In the genomic region with DNA sequence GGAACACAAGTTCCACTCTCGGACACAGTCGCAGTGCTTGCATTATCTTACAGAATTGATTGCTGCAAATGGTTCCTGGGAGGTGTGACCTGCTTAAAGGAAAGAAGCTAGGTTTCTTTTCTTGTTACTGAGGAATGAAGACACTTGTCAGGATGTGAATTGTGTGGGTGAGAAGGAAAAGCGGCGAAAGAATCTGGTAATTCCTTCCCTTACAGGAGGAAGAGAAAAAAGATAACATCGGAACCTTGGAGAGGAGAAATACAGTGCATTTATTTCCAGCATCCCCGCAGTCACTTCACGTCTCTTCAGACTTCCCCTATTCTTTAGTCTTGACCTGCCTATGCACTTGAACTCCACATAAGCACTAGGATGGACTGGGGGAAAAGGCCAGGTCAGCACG, we compare ENCODE assay signal across 9 cellular contexts. TPM values are rescaled to one million over a fixed set of nuclear protein-coding genes. Genes with fewer than 3 reads are reported as not detected.
DNase-seq lines count a peak whose midpoint lies in the region; FAIRE-seq and TF ChIP-seq lines count a peak whose summit lies in the region.
"Had no signal": no experiment of that assay in that cellular context is flagged by ENCODE, and none has a peak within 500 bp of the region (broad histone marks: within the 10 kb centered on the region; RNA-seq: fewer than 3 reads in every experiment).

No MANE protein-coding gene starts in this region.

- no peak overlapping the region for H3K9ac ChIP-seq in H1 (replicated peaks in 1 of 4; ENCODE audit: extremely low read depth in 1 of 4, low read depth in 3 of 4, low read length in 3 of 4)
- no peak overlapping the region for H3K9ac ChIP-seq in neural progenitor cell

- no peak overlapping the region for H2BK5ac ChIP-seq in H1 (ENCODE audit: low read depth, low read length)

- peaks cover 21% of the 10 kb centered on the region for H3K27me3 Mint-ChIP-seq in neural progenitor cell (ENCODE audit: insufficient read depth, low read depth)

- peaks cover 13% of the 10 kb centered on the region for H3K23me2 ChIP-seq in H1 (ENCODE audit: low read depth, low read length)

- H3K56ac ChIP-seq in H1 (replicated peaks; ENCODE audit: insufficient read length, low read depth, low read length), result no peak overlapping the region

- no peak for TF ChIP-seq RAD21 in H1 (IDR thresholded peaks at IDR 0.05 in 1 of 2, conservative IDR thresholded peaks at IDR 0.05 in 1 of 2; ENCODE audit: low read depth in 2 of 2, low read length in 2 of 2)

- H3K27me3 ChIP-seq in H1 (replicated peaks in 1 of 4; ENCODE audit: control insufficient read depth in 3 of 4, extremely low read depth in 1 of 4, insufficient read depth in 3 of 4, low read length in 3 of 4), result peaks cover 0 to 28% (median 14%) of the 10 kb centered on the region in 4 experiments; a peak in 6 of 7 replicates
- H3K27me3 ChIP-seq in neural progenitor cell, result peaks cover 74% of the 10 kb centered on the region
- no peaks in the 10 kb centered on the region for H3K27me3 ChIP-seq in thyroid gland

- DNase-seq in NCI-H69 (lab: John Stamatoyannopoulos, UW) (peak; percentile 57), H1 (ENCODE audit: low read depth in 1 of 2, low spot score in 2 of 2) (no peak), neural progenitor cell (ENCODE audit: low spot score) (no peak), H4 (ENCODE audit: low spot score) (no peak), DMS153 treated with DMSO at 0.1 percent for 48 hours (lab: John Stamatoyannopoulos, UW; ENCODE audit: unreplicated experiment) (no peak), hepatic stellate cell (ENCODE audit: low spot score) (no peak), thyroid gland (no peak)

- H2BK120ac ChIP-seq in H1 (replicated peaks; ENCODE audit: low read depth, low read length), result no peak overlapping the region

- no peak overlapping the region for H3K23ac ChIP-seq in H1 (ENCODE audit: insufficient read length)

- peak; percentile 55 for FAIRE-seq in H1 (lab: Jason Lieb, UNC)

- POLR2A ChIA-PET in H1 (lab: Charles Lee; ENCODE audit: partially characterized antibody), result interaction anchor here (1.2 kb wide), 1 partner anchor 70 kb away, joined by 3 read pairs; no protein-coding TSS in a partner anchor

- H3K36me3 ChIP-seq in H1 (ENCODE audit: control insufficient read depth in 2 of 4, insufficient read depth in 4 of 4, low read length in 3 of 4), result no peaks in the 10 kb centered on the region
- H3K36me3 ChIP-seq in neural progenitor cell, result no peaks in the 10 kb centered on the region
- no peaks in the 10 kb centered on the region for H3K36me3 ChIP-seq in thyroid gland

- H2BK20ac ChIP-seq in H1 (ENCODE audit: low read length), result no peak overlapping the region

- no peak overlapping the region for H4K8ac ChIP-seq in H1 (ENCODE audit: extremely low read depth, insufficient read depth, low read length)

- H3K4me1 Mint-ChIP-seq in neural progenitor cell, result peaks cover 15% of the 10 kb centered on the region

- H4K20me1 ChIP-seq in H1 (replicated peaks in 1 of 2; ENCODE audit: control insufficient read depth in 1 of 2, insufficient read depth in 2 of 2, low read length in 2 of 2) (no peaks in the 10 kb centered on the region), neural progenitor cell (ENCODE audit: low read depth) (no peaks in the 10 kb centered on the region)

- peak overlapping the region; percentile 87 to 92 for H3K4me2 ChIP-seq in H1 (ENCODE audit: insufficient read depth in 1 of 2, low read depth in 2 of 2, low read length in 2 of 2)
- peak overlapping the region; percentile 90 for H3K4me2 ChIP-seq in neural progenitor cell

- H3K27ac Mint-ChIP-seq in neural progenitor cell, result no peak overlapping the region

- TF ChIP-seq CTCF in H1 (IDR thresholded peaks at IDR 0.05; ENCODE audit: control extremely low read depth in 1 of 3, insufficient read depth in 1 of 3, low read depth in 1 of 3, low read length in 3 of 3), result no peak
- no peak for TF ChIP-seq CTCF in neural progenitor cell (IDR thresholded peaks at IDR 0.05)
- no peak for TF ChIP-seq CTCF in thyroid gland (IDR thresholded peaks at IDR 0.05)

- TF ChIP-seq POLR2A in H1 (IDR thresholded peaks at IDR 0.05; ENCODE audit: control extremely low read depth in 1 of 2, low read depth in 2 of 2, low read length in 2 of 2) (no peak), thyroid gland (IDR thresholded peaks at IDR 0.05) (no peak)

- WGBS in H1 (ENCODE audit: extremely low coverage in 1 of 2, insufficient coverage in 1 of 2, insufficient read length in 1 of 2, insufficient replicate concordance in 2 of 2, low coverage in 1 of 2, low lambda C conversion rate in 2 of 2, missing lambda C conversion rate in 1 of 2), 2 experiments, result 46% methylated on average over 8 of the region's 8 CpGs; no CpG with 5 or more reads in 1 of the 2 experiments
- WGBS in thyroid gland, 2 donors, result 24 to 26% methylated on average over 8 of the region's 8 CpGs

- no peak overlapping the region for H2BK12ac ChIP-seq in H1 (ENCODE audit: low read depth, low read length)

- no peak overlapping the region for H4K91ac ChIP-seq in H1 (replicated peaks; ENCODE audit: insufficient read length, low read length)

- no peak overlapping the region for H3K18ac ChIP-seq in H1 (ENCODE audit: extremely low read depth, low read length)

- peak overlapping the region; percentile 66; the same call in 1 of the 2 replicates for H3K4me3 ChIP-seq in GM08714 (ENCODE audit: low read length)
- H3K4me3 ChIP-seq in H1 (ENCODE audit: extremely low read depth in 1 of 4, insufficient read depth in 2 of 4, low read depth in 3 of 4, low read length in 4 of 4), result peak overlapping the region; percentile 69 to 87 (median 78)
- H3K4me3 ChIP-seq in neural progenitor cell, result peak overlapping the region; percentile 62
- peak overlapping the region in 1 of 3 donors; percentile 79 for H3K4me3 ChIP-seq in thyroid gland (replicated peaks in 1 of 3)

- H3K14ac ChIP-seq in H1 (ENCODE audit: insufficient read length), result no peak overlapping the region

- H3K79me2 ChIP-seq in H1 (ENCODE audit: control insufficient read depth in 1 of 2, insufficient read depth in 2 of 2, low read length in 2 of 2), result no peaks in the 10 kb centered on the region
- no peaks in the 10 kb centered on the region for H3K79me2 ChIP-seq in neural progenitor cell (ENCODE audit: low read depth)

- peak overlapping the region; percentile 92 for H3K4me3 Mint-ChIP-seq in neural progenitor cell

- H2AFZ ChIP-seq in H1 (ENCODE audit: low read length) (no peak overlapping the region), neural progenitor cell (replicated peaks) (no peak overlapping the region)

- no peak overlapping the region for H2AK5ac ChIP-seq in H1 (ENCODE audit: low read depth, low read length)

- no peak for TF ChIP-seq EP300 in H1 (IDR thresholded peaks at IDR 0.05; ENCODE audit: borderline replicate concordance in 1 of 2, low read depth in 2 of 2, low read length in 2 of 2)

- H3K4me1 ChIP-seq in H1 (replicated peaks in 1 of 4; ENCODE audit: control insufficient read depth in 3 of 4, insufficient read depth in 4 of 4, low read length in 3 of 4) (peaks cover 2 to 9% (median 5%) of the 10 kb centered on the region in 4 experiments; a peak in 4 of 7 replicates), neural progenitor cell (peaks cover 5% of the 10 kb centered on the region), thyroid gland (peaks cover 4 to 10% of the 10 kb centered on the region in 2 donors)

- no peak overlapping the region for H3K27ac ChIP-seq in H1 (ENCODE audit: low read depth, low read length)
- H3K27ac ChIP-seq in neural progenitor cell, result no peak overlapping the region
- H3K27ac ChIP-seq in thyroid gland, result peak overlapping the region in 1 of 3 donors; percentile 30

- no peak overlapping the region for H2BK15ac ChIP-seq in H1 (ENCODE audit: low read length)

- no peaks in the 10 kb centered on the region for H3K36me3 Mint-ChIP-seq in neural progenitor cell

- no peaks in the 10 kb centered on the region for H3K9me3 ChIP-seq in H1 (ENCODE audit: insufficient read depth in 2 of 2, low read depth in 1 of 2, low read length in 1 of 2)
- H3K9me3 ChIP-seq in neural progenitor cell (ENCODE audit: low read depth), result no peaks in the 10 kb centered on the region
- no peaks in the 10 kb centered on the region for H3K9me3 ChIP-seq in thyroid gland

- intact Hi-C loops in thyroid gland (cut with DNase I), result no loop called here

- H3K4ac ChIP-seq in H1 (replicated peaks; ENCODE audit: insufficient read length, low read depth, low read length), result no peak overlapping the region

- no peaks in the 10 kb centered on the region for H3K9me3 Mint-ChIP-seq in neural progenitor cell

- peaks cover 12% of the 10 kb centered on the region for H3F3A ChIP-seq in neural progenitor cell (ENCODE audit: low read depth)

- H3K79me1 ChIP-seq in H1 (ENCODE audit: low read depth, low read length), result no peaks in the 10 kb centered on the region

- H4K5ac ChIP-seq in H1 (ENCODE audit: insufficient read length, low read depth, low read length), result no peak overlapping the region

- CTCF ChIA-PET in H1 (lab: Charles Lee; ENCODE audit: partially characterized antibody), result interaction anchor here (1.0 kb wide), 1 partner anchor 172 kb away, joined by 3 read pairs; no protein-coding TSS in a partner anchor

TF ChIP-seq in H1, 55 proteins besides CTCF, POLR2A, EP300 and RAD21 (continues in another document):
- TF ChIP-seq KDM1A (IDR thresholded peaks at IDR 0.05; ENCODE audit: borderline replicate concordance, low read length) (no peak), BRCA1 (IDR thresholded peaks at IDR 0.05; ENCODE audit: low read depth, low read length) (no peak), TCF12 (IDR thresholded peaks at IDR 0.05; ENCODE audit: low read depth, low read length) (no peak), TAF1 (IDR thresholded peaks at IDR 0.05; ENCODE audit: low read depth, low read length) (no peak), NRF1 (IDR thresholded peaks at IDR 0.05; ENCODE audit: low read depth, low read length) (no peak), POU5F1 (IDR thresholded peaks at IDR 0.05; ENCODE audit: low read depth, low read length) (no peak), CBX8 (IDR thresholded peaks at IDR 0.05; ENCODE audit: borderline replicate concordance, low read depth, low read length) (no peak)
- TF ChIP-seq, protein P1, sequence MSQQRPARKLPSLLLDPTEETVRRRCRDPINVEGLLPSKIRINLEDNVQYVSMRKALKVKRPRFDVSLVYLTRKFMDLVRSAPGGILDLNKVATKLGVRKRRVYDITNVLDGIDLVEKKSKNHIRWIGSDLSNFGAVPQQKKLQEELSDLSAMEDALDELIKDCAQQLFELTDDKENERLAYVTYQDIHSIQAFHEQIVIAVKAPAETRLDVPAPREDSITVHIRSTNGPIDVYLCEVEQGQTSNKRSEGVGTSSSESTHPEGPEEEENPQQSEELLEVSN (IDR thresholded peaks at IDR 0.05), result no peak

RNA-seq across cellular contexts. Expression of gene CCSER1, which starts 0.4 kb away (rescaled TPM):
- 0.84 and 0.90 TPM in 2 replicates for total RNA-seq in H1 (2021; fragmentation: NEBNext Ultra II Directional; extraction: Animal tissue kit (Norgen Biotek cat#: 25700))
- 0.11 and 0.26 TPM in 2 replicates for polyA plus RNA-seq in H1 (2011; rRNA removed)
- 0.41 TPM for polyA plus RNA-seq in H1 (2011; cell fraction: cytosol; rRNA removed)
- polyA plus RNA-seq in H1 (2011; cell fraction: nucleus; rRNA removed), result 0.37 TPM
- polyA plus RNA-seq in H1 (2012, experiment 1 of 2), result 0.15 to 1.2 TPM (median 0.41 TPM) in 4 replicates
- 0.07 TPM for polyA plus RNA-seq in H1 (2012, experiment 2 of 2)
- 0.20 TPM for polyA plus RNA-seq in H1 (2013, experiment 1 of 2)
- polyA plus RNA-seq in H1 (2013, experiment 2 of 2), result 0.33 TPM
- 2.4 and 3.8 TPM in 2 replicates for polyA minus RNA-seq in H1 (2011; rRNA and poly(A)+ RNA removed)
- 0.73 TPM for polyA minus RNA-seq in H1 (2011; cell fraction: cytosol; rRNA and poly(A)+ RNA removed)
- polyA minus RNA-seq in H1 (2011; cell fraction: nucleus; rRNA and poly(A)+ RNA removed), result 9.7 TPM
- total RNA-seq in neural progenitor cell (ENCODE audit: low replicate concordance) (0.28 and 0.77 TPM in 2 replicates), thyroid gland (10 to 100 TPM; 37.7 to 52.3 (median 43.3) TPM)
- 1.5 and 2.8 TPM in 2 replicates for total RNA-seq in H4 (2014; rRNA removed; shearing (Covaris generic))
- total RNA-seq: M059J had no signal

Comparison
In these comparisons a context has a peak if more than half of its experiments do, and no peak if none do; other contexts are left out.
1. RNA of gene CCSER1, which starts 0.4 kb away (total RNA-seq): 37.7 to 52.3 TPM in thyroid gland; 1.5 to 2.8 TPM in H4, 0.84 to 0.90 TPM in H1 and 0.28 to 0.77 TPM in neural progenitor cell; every median in the first group is over 10 times any median in the second.